2 cellular contexts compared by ENCODE assay signal in the genomic region with DNA sequence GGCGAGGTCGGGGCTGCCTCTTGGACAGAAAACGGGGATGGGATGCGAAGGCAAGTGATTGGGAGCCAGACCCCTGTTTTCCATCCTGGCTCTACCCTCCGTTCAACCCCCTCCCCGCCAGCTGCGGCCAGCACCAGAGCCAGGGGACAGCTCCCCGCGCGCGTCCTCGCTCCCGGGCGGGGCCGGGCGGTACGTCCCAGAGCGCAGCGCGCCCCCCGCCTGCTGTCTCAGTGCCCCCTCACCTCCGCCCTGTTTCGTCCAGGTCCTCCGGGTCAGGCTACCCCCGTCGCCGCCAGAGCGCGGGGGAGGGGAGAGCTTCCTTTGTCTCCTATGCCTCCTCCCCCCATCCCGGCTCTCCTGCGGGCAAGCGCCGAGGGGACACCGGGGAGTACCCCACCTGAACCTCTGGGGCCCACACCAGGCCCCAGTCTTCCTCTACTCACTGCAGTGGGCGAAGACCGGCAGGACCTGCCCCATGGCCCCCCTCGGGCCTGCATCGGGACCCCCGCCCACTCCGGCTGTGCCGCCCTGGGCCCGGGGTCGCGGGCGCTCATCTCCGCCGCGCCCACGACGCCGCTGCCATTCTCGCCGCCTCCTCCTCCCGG.
TF ChIP-seq lines count a peak whose summit lies in the region.

No MANE protein-coding gene starts in this region.

TF ChIP-seq in IMR-90, 13 proteins besides CTCF, POLR2A, EP300 and RAD21:
- no peak for TF ChIP-seq CHD1 (IDR thresholded peaks at IDR 0.05; ENCODE audit: low read depth, low read length)
- no peak for TF ChIP-seq FOS (IDR thresholded peaks at IDR 0.05; ENCODE audit: low read depth, low read length)
- peak; percentile 83 for TF ChIP-seq MXI1 (IDR thresholded peaks at IDR 0.05; ENCODE audit: borderline replicate concordance, low read depth, low read length)
- TF ChIP-seq CEBPB (IDR thresholded peaks at IDR 0.05; ENCODE audit: low read depth, low read length): no peak
- no peak for TF ChIP-seq RFX5 (IDR thresholded peaks at IDR 0.05; ENCODE audit: low read depth, low read length)
- TF ChIP-seq NFE2L2 (IDR thresholded peaks at IDR 0.05; ENCODE audit: low read depth, low read length): no peak
- no peak for TF ChIP-seq RCOR1 (IDR thresholded peaks at IDR 0.05; ENCODE audit: insufficient replicate concordance, low read length)
- TF ChIP-seq MAZ (IDR thresholded peaks at IDR 0.05; ENCODE audit: borderline replicate concordance, low read depth, low read length): peak; percentile 93

TF ChIP-seq in neural cell, 6 proteins besides CTCF, POLR2A, EP300 and RAD21:
- peak; percentile 58 for TF ChIP-seq TAF1 (IDR thresholded peaks at IDR 0.05; ENCODE audit: low read depth)
- peak; percentile 45 for TF ChIP-seq POLR2AphosphoS5 (IDR thresholded peaks at IDR 0.05)
- TF ChIP-seq SMC3 (conservative IDR thresholded peaks at IDR 0.05; ENCODE audit: poor library complexity): no peak
- peak; percentile 25 for TF ChIP-seq MXI1 (conservative IDR thresholded peaks at IDR 0.05; ENCODE audit: poor library complexity, severe bottlenecking)
- TF ChIP-seq, protein P1, sequence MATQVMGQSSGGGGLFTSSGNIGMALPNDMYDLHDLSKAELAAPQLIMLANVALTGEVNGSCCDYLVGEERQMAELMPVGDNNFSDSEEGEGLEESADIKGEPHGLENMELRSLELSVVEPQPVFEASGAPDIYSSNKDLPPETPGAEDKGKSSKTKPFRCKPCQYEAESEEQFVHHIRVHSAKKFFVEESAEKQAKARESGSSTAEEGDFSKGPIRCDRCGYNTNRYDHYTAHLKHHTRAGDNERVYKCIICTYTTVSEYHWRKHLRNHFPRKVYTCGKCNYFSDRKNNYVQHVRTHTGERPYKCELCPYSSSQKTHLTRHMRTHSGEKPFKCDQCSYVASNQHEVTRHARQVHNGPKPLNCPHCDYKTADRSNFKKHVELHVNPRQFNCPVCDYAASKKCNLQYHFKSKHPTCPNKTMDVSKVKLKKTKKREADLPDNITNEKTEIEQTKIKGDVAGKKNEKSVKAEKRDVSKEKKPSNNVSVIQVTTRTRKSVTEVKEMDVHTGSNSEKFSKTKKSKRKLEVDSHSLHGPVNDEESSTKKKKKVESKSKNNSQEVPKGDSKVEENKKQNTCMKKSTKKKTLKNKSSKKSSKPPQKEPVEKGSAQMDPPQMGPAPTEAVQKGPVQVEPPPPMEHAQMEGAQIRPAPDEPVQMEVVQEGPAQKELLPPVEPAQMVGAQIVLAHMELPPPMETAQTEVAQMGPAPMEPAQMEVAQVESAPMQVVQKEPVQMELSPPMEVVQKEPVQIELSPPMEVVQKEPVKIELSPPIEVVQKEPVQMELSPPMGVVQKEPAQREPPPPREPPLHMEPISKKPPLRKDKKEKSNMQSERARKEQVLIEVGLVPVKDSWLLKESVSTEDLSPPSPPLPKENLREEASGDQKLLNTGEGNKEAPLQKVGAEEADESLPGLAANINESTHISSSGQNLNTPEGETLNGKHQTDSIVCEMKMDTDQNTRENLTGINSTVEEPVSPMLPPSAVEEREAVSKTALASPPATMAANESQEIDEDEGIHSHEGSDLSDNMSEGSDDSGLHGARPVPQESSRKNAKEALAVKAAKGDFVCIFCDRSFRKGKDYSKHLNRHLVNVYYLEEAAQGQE (IDR thresholded peaks at IDR 0.05; ENCODE audit: borderline replicate concordance): peak; percentile 93
- TF ChIP-seq EZH2 (IDR thresholded peaks at IDR 0.05; ENCODE audit: borderline replicate concordance, insufficient read depth, low read length, poor library complexity, severe bottlenecking): no peak
